Comparison of ENCODE assay signal across 27 cellular contexts in genomic region chr4:132276989-132277388, GRCh38.
"Had no signal": no experiment of that assay in that cellular context is flagged by ENCODE, and none has a peak within 500 bp of the region (broad histone marks: within the 10 kb centered on the region; RNA-seq: fewer than 3 reads in every experiment).

No MANE protein-coding gene starts in this region.

- H3K4me1 ChIP-seq: stomach, suprapubic skin, testis, thyroid gland, tibial artery, tibial nerve, transverse colon, upper lobe of left lung, upper lobe of right lung, uterus, vagina had no signal

- DNase-seq: stimulated activated CD4-positive, alpha-beta T cell treated with anti-CD3 and anti-CD28 coated beads, Interleukin-2, amount 100 ng/mL, for 48 hours; stimulated activated CD4-positive, alpha-beta T cell treated with anti-CD3 and anti-CD28 coated beads, Interleukin-4, amount 100 ng/mL, for 1 hour; stimulated activated CD4-positive, alpha-beta T cell treated with anti-CD3 and anti-CD28 coated beads, Interleukin-4, amount 100 ng/mL, for 24 hours; stimulated activated CD4-positive, alpha-beta T cell treated with anti-CD3 and anti-CD28 coated beads, Interleukin-4, amount 100 ng/mL, for 4 hours; stimulated activated CD8-positive, alpha-beta memory T cell treated with anti-CD3 and anti-CD28 coated beads, Interleukin-4, amount 100 ng/mL, for 48 hours; stimulated activated naive B cell treated with anti-CD40 and anti-IgM and Interleukin-4, amounts not matched to agents 10 μg/mL and 1 μg/mL and 100 μg/mL, for 72 hours; stimulated activated naive CD4-positive, alpha-beta T cell; stimulated activated naive CD4-positive, alpha-beta T cell treated with Interleukin-2 at 50 U/mL for 16 hours; stimulated activated naive CD8-positive, alpha-beta T cell treated with anti-CD3 and anti-CD28 coated beads, Interleukin-15, amount 100 ng/mL, for 72 hours; stimulated activated naive CD8-positive, alpha-beta T cell treated with anti-CD3 and anti-CD28 coated beads, Interleukin-15, Interleukin-2, amounts not matched to agents 100 U/mL and 50 U/mL, for 24 hours; stomach; substantia nigra; testis; thyroid gland; tibial artery; transverse colon; trophoblast cell; upper lobe of left lung; upper lobe of right lung; uterus had no signal

- FAIRE-seq: urothelium cell line had no signal

- H3K4me3 ChIP-seq: stomach, suprapubic skin, testis, thoracic aorta, thyroid gland, tibial artery, tibial nerve, transverse colon, upper lobe of left lung, upper lobe of right lung, uterus, vagina had no signal

- H3K36me3 ChIP-seq: stomach, suprapubic skin, thoracic aorta, thyroid gland, tibial artery, tibial nerve, transverse colon, upper lobe of left lung, upper lobe of right lung, uterus, vagina had no signal

- H3K9me3 ChIP-seq: stomach, suprapubic skin, testis, thoracic aorta, thyroid gland, tibial artery, tibial nerve, transverse colon, upper lobe of left lung, upper lobe of right lung, uterus, vagina had no signal

- H3K27me3 ChIP-seq: stomach, suprapubic skin, testis, thyroid gland, tibial artery, tibial nerve, transverse colon, upper lobe of left lung, upper lobe of right lung, uterus, vagina had no signal

- ATAC-seq: stimulated activated effector memory CD8-positive, alpha-beta T cell treated with anti-CD3 and anti-CD28 coated beads, Interleukin-12 subunit alpha, Interleukin-12 subunit beta, amount 100 ng/mL, for 72 hours; stimulated activated memory B cell treated with anti-CD40 and anti-IgM and Interleukin-4, amounts not matched to agents 10 μg/mL and 1 μg/mL and 100 μg/mL, for 72 hours; stimulated activated naive B cell treated with anti-CD40 and anti-IgM and Interleukin-4, amounts not matched to agents 10 μg/mL and 1 μg/mL and 100 μg/mL, for 72 hours; stimulated activated naive CD8-positive, alpha-beta T cell treated with anti-CD3 and anti-CD28 coated beads, Interleukin-15, amount 100 ng/mL, for 72 hours; stimulated activated naive CD8-positive, alpha-beta T cell treated with anti-CD3 and anti-CD28 coated beads, Interleukin-15, Interleukin-2, amounts not matched to agents 100 U/mL and 50 U/mL, for 24 hours; upper lobe of right lung had no signal

- H3K27ac ChIP-seq: stomach, suprapubic skin, testis, thoracic aorta, thyroid gland, tibial artery, tibial nerve, transverse colon, upper lobe of left lung, upper lobe of right lung, uterus, vagina had no signal
